Comparison of ENCODE assay signal across 12 cellular contexts in the genomic region with DNA sequence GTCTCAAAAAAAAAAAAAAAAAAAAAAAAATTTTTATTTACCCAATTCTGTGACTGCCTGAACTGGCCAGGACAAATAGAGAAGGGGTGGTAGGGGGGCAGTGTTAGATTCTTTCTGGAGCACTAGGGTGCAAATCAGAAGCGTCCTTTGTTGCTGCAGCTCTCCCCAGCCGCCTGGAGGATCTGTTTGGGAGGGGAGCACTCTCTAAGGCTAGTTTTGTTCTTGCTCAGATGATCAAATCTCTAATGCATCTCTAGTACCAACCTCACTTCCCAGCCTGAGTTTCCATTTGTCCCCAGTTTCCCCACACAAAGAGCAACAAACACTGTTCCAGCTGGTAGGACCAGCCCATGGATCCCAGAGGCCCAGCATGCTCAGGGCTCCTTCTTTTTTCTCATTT.
"Had no signal": no experiment of that assay in that cellular context is flagged by ENCODE, and none has a peak within 500 bp of the region (broad histone marks: within the 10 kb centered on the region; RNA-seq: fewer than 3 reads in every experiment).

No MANE protein-coding gene starts in this region.

- H3K27me3 Mint-ChIP-seq: activated CD8-positive, alpha-beta memory T cell treated with anti-CD3 and anti-CD28 coated beads, Interleukin-2, amount 10 ng/mL, durations not matched to agents 7 days and 5 days; activated naive CD4-positive, alpha-beta T cell treated with anti-CD3 and anti-CD28 coated beads, Interleukin-2, amount 10 ng/mL, durations not matched to agents 7 days and 5 days had no signal

- H3K4me1 Mint-ChIP-seq: activated CD8-positive, alpha-beta memory T cell treated with anti-CD3 and anti-CD28 coated beads, Interleukin-2, amount 10 ng/mL, durations not matched to agents 7 days and 5 days; activated naive CD4-positive, alpha-beta T cell treated with anti-CD3 and anti-CD28 coated beads, Interleukin-2, amount 10 ng/mL, durations not matched to agents 7 days and 5 days; stimulated activated memory B cell treated with anti-CD40 and anti-IgM and Interleukin-4, amounts not matched to agents 10 μg/mL and 1 μg/mL and 100 μg/mL, for 72 hours; T-cell had no signal

- H3K9me3 ChIP-seq: sigmoid colon, SK-N-SH had no signal

- H3K4me3 Mint-ChIP-seq: activated CD8-positive, alpha-beta memory T cell treated with anti-CD3 and anti-CD28 coated beads, Interleukin-2, amount 10 ng/mL, durations not matched to agents 7 days and 5 days; activated naive CD4-positive, alpha-beta T cell treated with anti-CD3 and anti-CD28 coated beads, Interleukin-2, amount 10 ng/mL, durations not matched to agents 7 days and 5 days; nephron; stimulated activated memory B cell treated with anti-CD40 and anti-IgM and Interleukin-4, amounts not matched to agents 10 μg/mL and 1 μg/mL and 100 μg/mL, for 72 hours; T-cell had no signal

- H3K27ac Mint-ChIP-seq: activated CD8-positive, alpha-beta memory T cell treated with anti-CD3 and anti-CD28 coated beads, Interleukin-2, amount 10 ng/mL, durations not matched to agents 7 days and 5 days; activated naive CD4-positive, alpha-beta T cell treated with anti-CD3 and anti-CD28 coated beads, Interleukin-2, amount 10 ng/mL, durations not matched to agents 7 days and 5 days; stimulated activated memory B cell treated with anti-CD40 and anti-IgM and Interleukin-4, amounts not matched to agents 10 μg/mL and 1 μg/mL and 100 μg/mL, for 72 hours; T-cell had no signal

- H3K4me3 ChIP-seq: sigmoid colon had no signal

- H3K9me3 Mint-ChIP-seq: activated naive CD4-positive, alpha-beta T cell treated with anti-CD3 and anti-CD28 coated beads, Interleukin-2, amount 10 ng/mL, durations not matched to agents 7 days and 5 days; nephron; stimulated activated memory B cell treated with anti-CD40 and anti-IgM and Interleukin-4, amounts not matched to agents 10 μg/mL and 1 μg/mL and 100 μg/mL, for 72 hours; T-cell had no signal

- H3K9ac ChIP-seq: SK-N-SH had no signal

- H3K4me1 ChIP-seq: sigmoid colon had no signal

- H3K27me3 ChIP-seq: sigmoid colon had no signal

- DNase-seq: activated CD4-positive, alpha-beta T cell treated with anti-CD3 and anti-CD28 coated beads, Interleukin-2, amount 50 U/mL, for 48 hours; activated CD8-positive, alpha-beta memory T cell treated with anti-CD3 and anti-CD28 coated beads, Interleukin-2, amount 10 ng/mL, durations not matched to agents 7 days and 5 days; activated naive CD4-positive, alpha-beta T cell treated with anti-CD3 and anti-CD28 coated beads, Interleukin-2, amount 10 ng/mL, durations not matched to agents 7 days and 5 days; activated T-cell treated with anti-CD3 and anti-CD28 coated beads, Interleukin-2, amount 50 U/mL, for 1 hour; hippocampal formation; sigmoid colon; T-cell; T-helper 9 cell; trophoblast cell had no signal

- H3K4me2 ChIP-seq: SK-N-SH had no signal

- H3K27ac ChIP-seq: sigmoid colon had no signal

- H3K36me3 ChIP-seq: sigmoid colon had no signal

- H3K36me3 Mint-ChIP-seq: activated CD8-positive, alpha-beta memory T cell treated with anti-CD3 and anti-CD28 coated beads, Interleukin-2, amount 10 ng/mL, durations not matched to agents 7 days and 5 days; activated naive CD4-positive, alpha-beta T cell treated with anti-CD3 and anti-CD28 coated beads, Interleukin-2, amount 10 ng/mL, durations not matched to agents 7 days and 5 days; stimulated activated memory B cell treated with anti-CD40 and anti-IgM and Interleukin-4, amounts not matched to agents 10 μg/mL and 1 μg/mL and 100 μg/mL, for 72 hours; T-cell had no signal
